ENCODE assay signal across 9 cellular contexts in the genomic region with DNA sequence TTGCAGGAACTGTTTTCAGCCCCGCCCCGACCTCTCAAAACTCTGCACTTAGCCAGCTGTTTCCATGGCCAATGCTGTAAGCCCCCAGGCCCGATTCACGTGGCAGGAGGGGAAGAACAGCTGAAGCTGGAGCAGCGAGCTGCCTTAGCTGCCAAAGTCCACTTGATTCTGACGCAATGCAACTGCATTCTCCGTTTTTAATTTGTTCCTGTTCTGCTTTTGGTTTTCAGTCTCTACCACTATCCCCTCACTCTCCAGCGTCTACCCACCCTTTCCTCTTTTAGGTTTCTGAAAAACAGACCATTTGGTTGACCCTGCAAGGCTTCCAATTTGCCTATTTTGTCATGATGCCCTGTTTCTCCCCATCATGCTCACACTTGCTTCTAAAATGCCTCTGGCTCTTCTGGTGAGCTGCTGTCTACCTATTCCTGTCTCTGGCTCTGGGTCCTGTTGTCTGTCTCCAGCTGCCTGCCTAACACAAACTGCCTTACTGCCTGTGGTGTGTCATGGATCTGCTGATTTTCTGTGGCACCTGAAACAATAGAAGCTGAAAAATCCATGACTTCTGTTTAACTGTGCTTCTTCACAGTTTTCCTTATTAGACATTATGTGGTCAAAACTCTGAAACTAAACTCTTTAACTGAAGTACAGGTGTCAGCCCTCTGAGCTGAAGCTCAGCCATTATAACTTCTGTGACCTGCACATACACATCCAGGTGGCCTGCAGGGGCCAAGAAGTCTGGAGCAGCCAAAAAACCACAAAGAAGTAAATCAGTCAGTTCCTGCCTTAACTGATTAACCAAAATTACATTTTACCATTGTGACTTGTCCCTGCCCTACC.
A peak's percentile ranks its signal among the peaks of the same experiment; 100 is the strongest.
DNase-seq lines count a peak whose midpoint lies in the region; ATAC-seq and TF ChIP-seq lines count a peak whose summit lies in the region.
"Had no signal": no experiment of that assay in that cellular context is flagged by ENCODE, and none has a peak within 500 bp of the region (broad histone marks: within the 10 kb centered on the region; RNA-seq: fewer than 3 reads in every experiment).

No MANE protein-coding gene starts in this region.

- peak overlapping the region in 3 of 5 experiments; percentile 11 to 80 (median 73) for H3K4me3 Mint-ChIP-seq in brain
- no peak overlapping the region for H3K4me3 Mint-ChIP-seq in stimulated activated naive B cell treated with anti-CD40 and anti-IgM and Interleukin-4, amounts not matched to agents 10 μg/mL and 1 μg/mL and 100 μg/mL, for 72 hours
- no peak overlapping the region for H3K4me3 Mint-ChIP-seq in natural killer cell treated with Interleukin-12 subunit alpha and Interleukin-12 subunit beta and Interleukin-15 and Interleukin-18, amount 100 ng/mL, for 72 hours
- H3K4me3 Mint-ChIP-seq: T-helper 1 cell treated with Interleukin-12 subunit alpha and Interleukin-12 subunit beta and Interleukin-4 antibody, amounts not matched to agents 30 μg/mL and 1 μg/mL, for 36 hours had no signal

- ATAC-seq in HG03095 (IDR thresholded peaks at IDR 0.05; ENCODE audit: unreplicated experiment), result peak; percentile 80
- peak; percentile 19 to 33 for ATAC-seq in stimulated activated naive B cell treated with anti-CD40 and anti-IgM and Interleukin-4, amounts not matched to agents 10 μg/mL and 1 μg/mL and 100 μg/mL, for 72 hours (replicated peaks)
- no peak for ATAC-seq in natural killer cell treated with Interleukin-12 subunit alpha and Interleukin-12 subunit beta and Interleukin-15 and Interleukin-18, amount 100 ng/mL, for 72 hours

- peaks cover 19% of the 10 kb centered on the region for H3K4me1 Mint-ChIP-seq in brain
- no peaks in the 10 kb centered on the region for H3K4me1 Mint-ChIP-seq in stimulated activated naive B cell treated with anti-CD40 and anti-IgM and Interleukin-4, amounts not matched to agents 10 μg/mL and 1 μg/mL and 100 μg/mL, for 72 hours
- no peaks in the 10 kb centered on the region for H3K4me1 Mint-ChIP-seq in natural killer cell treated with Interleukin-12 subunit alpha and Interleukin-12 subunit beta and Interleukin-15 and Interleukin-18, amount 100 ng/mL, for 72 hours (ENCODE audit: low read depth in 2 of 2)

- CTCF ChIA-PET in RWPE1 (lab: Yijun Ruan, JAX), result no interaction called here

- H3K36me3 Mint-ChIP-seq in brain, result no peaks in the 10 kb centered on the region
- H3K36me3 Mint-ChIP-seq in stimulated activated naive B cell treated with anti-CD40 and anti-IgM and Interleukin-4, amounts not matched to agents 10 μg/mL and 1 μg/mL and 100 μg/mL, for 72 hours, result no peaks in the 10 kb centered on the region
- H3K36me3 Mint-ChIP-seq in natural killer cell treated with Interleukin-12 subunit alpha and Interleukin-12 subunit beta and Interleukin-15 and Interleukin-18, amount 100 ng/mL, for 72 hours, result peaks cover 4% of the 10 kb centered on the region

- peak overlapping the region in 4 of 5 experiments; percentile 59 to 87 (median 65) for H3K27ac Mint-ChIP-seq in brain
- H3K27ac Mint-ChIP-seq in stimulated activated naive B cell treated with anti-CD40 and anti-IgM and Interleukin-4, amounts not matched to agents 10 μg/mL and 1 μg/mL and 100 μg/mL, for 72 hours, result no peak overlapping the region
- H3K27ac Mint-ChIP-seq in natural killer cell treated with Interleukin-12 subunit alpha and Interleukin-12 subunit beta and Interleukin-15 and Interleukin-18, amount 100 ng/mL, for 72 hours, result no peak overlapping the region
- H3K27ac Mint-ChIP-seq: T-helper 1 cell treated with Interleukin-12 subunit alpha and Interleukin-12 subunit beta and Interleukin-4 antibody, amounts not matched to agents 30 μg/mL and 1 μg/mL, for 36 hours had no signal

- DNase-seq in SIG-M5 treated with dmso at 0.1 percent for 504 hours (lab: John Stamatoyannopoulos, UW; ENCODE audit: unreplicated experiment) (peak; percentile 30), SIG-M5 (lab: John Stamatoyannopoulos, UW) (no peak), UCSD-AML1 (lab: John Stamatoyannopoulos, UW; ENCODE audit: unreplicated experiment) (no peak), RWPE1 (ENCODE audit: low spot score) (no peak)
- no peak for DNase-seq in stimulated activated naive B cell treated with anti-CD40 and anti-IgM and Interleukin-4, amounts not matched to agents 10 μg/mL and 1 μg/mL and 100 μg/mL, for 72 hours
- no peak for DNase-seq in natural killer cell treated with Interleukin-12 subunit alpha and Interleukin-12 subunit beta and Interleukin-15 and Interleukin-18, amount 100 ng/mL, for 72 hours (ENCODE audit: low spot score)

- POLR2A ChIA-PET in RWPE1 (lab: Yijun Ruan, JAX; ENCODE audit: low non-redundant PET), result no interaction called here

- TF ChIP-seq CTCF in brain (conservative IDR thresholded peaks at IDR 0.05), result no peak
- no peak for TF ChIP-seq CTCF in RWPE1 (conservative IDR thresholded peaks at IDR 0.05; ENCODE audit: low read depth)

- peaks cover 5% of the 10 kb centered on the region for H3K27me3 Mint-ChIP-seq in brain
- H3K27me3 Mint-ChIP-seq in stimulated activated naive B cell treated with anti-CD40 and anti-IgM and Interleukin-4, amounts not matched to agents 10 μg/mL and 1 μg/mL and 100 μg/mL, for 72 hours, result no peaks in the 10 kb centered on the region
- peaks cover 0 to 9% of the 10 kb centered on the region in 2 donors for H3K27me3 Mint-ChIP-seq in natural killer cell treated with Interleukin-12 subunit alpha and Interleukin-12 subunit beta and Interleukin-15 and Interleukin-18, amount 100 ng/mL, for 72 hours

- no peak overlapping the region for H3K27ac ChIP-seq in RWPE1

- peaks cover 0 to 4% (median 0%) of the 10 kb centered on the region in 5 experiments for H3K9me3 Mint-ChIP-seq in brain
- peaks cover 4 to 19% of the 10 kb centered on the region in 2 donors for H3K9me3 Mint-ChIP-seq in stimulated activated naive B cell treated with anti-CD40 and anti-IgM and Interleukin-4, amounts not matched to agents 10 μg/mL and 1 μg/mL and 100 μg/mL, for 72 hours
- peaks cover 7% of the 10 kb centered on the region for H3K9me3 Mint-ChIP-seq in natural killer cell treated with Interleukin-12 subunit alpha and Interleukin-12 subunit beta and Interleukin-15 and Interleukin-18, amount 100 ng/mL, for 72 hours

Comparison
In these comparisons a context has a peak if more than half of its experiments do, and no peak if none do; other contexts are left out.
1. ATAC-seq: peak in HG03095 (single experiment) and stimulated activated naive B cell treated with anti-CD40 and anti-IgM and Interleukin-4, amounts not matched to agents 10 μg/mL and 1 μg/mL and 100 μg/mL, for 72 hours (2 of 2); none in natural killer cell treated with Interleukin-12 subunit alpha and Interleukin-12 subunit beta and Interleukin-15 and Interleukin-18, amount 100 ng/mL, for 72 hours (0 of 2).
2. H3K27ac Mint-ChIP-seq: peak in brain (4 of 5); none in stimulated activated naive B cell treated with anti-CD40 and anti-IgM and Interleukin-4, amounts not matched to agents 10 μg/mL and 1 μg/mL and 100 μg/mL, for 72 hours (single experiment) and natural killer cell treated with Interleukin-12 subunit alpha and Interleukin-12 subunit beta and Interleukin-15 and Interleukin-18, amount 100 ng/mL, for 72 hours (0 of 2).
3. H3K4me3 Mint-ChIP-seq: peak in brain (3 of 5); none in stimulated activated naive B cell treated with anti-CD40 and anti-IgM and Interleukin-4, amounts not matched to agents 10 μg/mL and 1 μg/mL and 100 μg/mL, for 72 hours (0 of 2) and natural killer cell treated with Interleukin-12 subunit alpha and Interleukin-12 subunit beta and Interleukin-15 and Interleukin-18, amount 100 ng/mL, for 72 hours (single experiment).